ENCODE assay signal across 13 cellular contexts in the genomic region with DNA sequence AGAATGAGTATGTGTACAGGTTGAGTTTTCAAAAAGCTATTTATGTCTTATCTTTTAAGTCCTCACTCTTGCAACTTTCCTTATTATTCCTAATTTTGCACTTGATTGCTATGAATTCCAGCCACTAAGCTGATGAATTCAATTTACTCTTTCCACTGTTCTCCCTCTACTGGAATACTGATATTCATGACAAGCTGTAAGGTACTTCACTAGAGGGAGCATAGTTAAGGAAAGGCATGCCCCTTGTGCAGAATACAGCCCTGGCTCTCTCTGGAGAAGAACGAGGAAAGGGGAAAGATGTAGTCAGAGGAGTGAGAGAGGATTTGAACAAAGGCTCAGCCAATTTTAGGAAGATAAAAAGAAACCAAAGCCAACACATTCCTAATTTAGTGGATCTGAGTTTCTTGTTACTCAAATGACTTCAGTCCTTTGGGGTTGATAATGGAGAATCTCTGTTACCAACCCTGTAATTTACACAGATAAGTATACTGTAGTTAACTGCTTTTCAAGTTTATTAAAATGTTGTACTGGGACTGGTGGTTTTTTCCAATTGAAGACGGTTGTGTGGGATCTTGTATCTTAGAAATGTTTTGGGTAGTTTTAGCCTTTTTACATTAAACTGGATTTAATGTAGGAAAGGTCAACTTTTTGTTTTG. TPM values are rescaled to one million over a fixed set of nuclear protein-coding genes. Genes with fewer than 3 reads are reported as not detected.
A peak's percentile ranks its signal among the peaks of the same experiment; 100 is the strongest.
DNase-seq lines count a peak whose midpoint lies in the region; ATAC-seq and TF ChIP-seq lines count a peak whose summit lies in the region.
"Had no signal": no experiment of that assay in that cellular context is flagged by ENCODE, and none has a peak within 500 bp of the region (broad histone marks: within the 10 kb centered on the region; RNA-seq: fewer than 3 reads in every experiment).

No MANE protein-coding gene starts in this region.

- H3K27me3 ChIP-seq in BE2C: no peaks in the 10 kb centered on the region

- in situ Hi-C loops in astrocyte of the spinal cord (cut with HindIII; ENCODE audit: low sequenced_read_pairs): no loop called here
- in situ Hi-C loops in G401 (cut with HindIII; ENCODE audit: low sequenced_read_pairs): no loop called here

- no peak overlapping the region for H3K4me3 Mint-ChIP-seq in memory B cell
- H3K4me3 Mint-ChIP-seq in activated T-helper 2 cell treated with anti-CD3 and anti-CD28 coated beads, Interferon-gamma antibody, Interleukin-2, Interleukin-4, amounts not matched to agents 10 μg/mL and 5 μg/mL and 100 μg/mL, durations not matched to agents 14 hours and 24 hours and 36 hours (ENCODE audit: low read depth): no peak overlapping the region

- intact Hi-C loops in activated T-helper 2 cell treated with anti-CD3 and anti-CD28 coated beads, Interferon-gamma antibody, Interleukin-2, Interleukin-4, amounts not matched to agents 10 μg/mL and 5 μg/mL and 100 μg/mL, durations not matched to agents 14 hours and 24 hours and 36 hours (cut with micrococcal nuclease): no loop called here

- peaks cover 8% of the 10 kb centered on the region for H3K36me3 Mint-ChIP-seq in memory B cell
- peaks cover 19% of the 10 kb centered on the region for H3K36me3 Mint-ChIP-seq in activated T-helper 2 cell treated with anti-CD3 and anti-CD28 coated beads, Interferon-gamma antibody, Interleukin-2, Interleukin-4, amounts not matched to agents 10 μg/mL and 5 μg/mL and 100 μg/mL, durations not matched to agents 14 hours and 24 hours and 36 hours (ENCODE audit: low read depth)

- H3K9me3 Mint-ChIP-seq in memory B cell: no peaks in the 10 kb centered on the region
- H3K9me3 Mint-ChIP-seq in activated T-helper 2 cell treated with anti-CD3 and anti-CD28 coated beads, Interferon-gamma antibody, Interleukin-2, Interleukin-4, amounts not matched to agents 10 μg/mL and 5 μg/mL and 100 μg/mL, durations not matched to agents 14 hours and 24 hours and 36 hours: no peaks in the 10 kb centered on the region

- H3K27ac ChIP-seq in HEK293 (ENCODE audit: extremely low read depth, low read depth, low read length): no peak overlapping the region
- H3K27ac ChIP-seq: epithelial cell of prostate had no signal

- H3K27me3 Mint-ChIP-seq in memory B cell: no peaks in the 10 kb centered on the region
- H3K27me3 Mint-ChIP-seq in activated T-helper 2 cell treated with anti-CD3 and anti-CD28 coated beads, Interferon-gamma antibody, Interleukin-2, Interleukin-4, amounts not matched to agents 10 μg/mL and 5 μg/mL and 100 μg/mL, durations not matched to agents 14 hours and 24 hours and 36 hours (ENCODE audit: low read depth): no peaks in the 10 kb centered on the region

- H3K4me1 Mint-ChIP-seq in memory B cell: peaks cover 16% of the 10 kb centered on the region
- H3K4me1 Mint-ChIP-seq in activated T-helper 2 cell treated with anti-CD3 and anti-CD28 coated beads, Interferon-gamma antibody, Interleukin-2, Interleukin-4, amounts not matched to agents 10 μg/mL and 5 μg/mL and 100 μg/mL, durations not matched to agents 14 hours and 24 hours and 36 hours (ENCODE audit: low read depth): peaks cover 23% of the 10 kb centered on the region

- CTCF ChIA-PET in HEK293 (lab: Yijun Ruan, JAX): interaction anchor here (1.4 kb wide), 1 partner anchor 85 kb away, joined by 4 read pairs; no protein-coding TSS in a partner anchor

- peak overlapping the region; percentile 79 for H3K27ac Mint-ChIP-seq in memory B cell
- H3K27ac Mint-ChIP-seq in activated T-helper 2 cell treated with anti-CD3 and anti-CD28 coated beads, Interferon-gamma antibody, Interleukin-2, Interleukin-4, amounts not matched to agents 10 μg/mL and 5 μg/mL and 100 μg/mL, durations not matched to agents 14 hours and 24 hours and 36 hours: no peak overlapping the region

- H3K9me3 ChIP-seq in BE2C (no peaks in the 10 kb centered on the region), HEK293 (ENCODE audit: control insufficient read depth, insufficient read depth, low read depth, low read length) (no peaks in the 10 kb centered on the region)

- TF ChIP-seq CTCF in BE2C (IDR thresholded peaks at IDR 0.05; ENCODE audit: low read depth, low read length) (peak; percentile 49), HEK293 (tag by site-specific recombination; IDR thresholded peaks at IDR 0.05) (peak; percentile 73), astrocyte of the spinal cord (IDR thresholded peaks at IDR 0.05; ENCODE audit: low read depth, low read length) (peak; percentile 44)

- ATAC-seq in memory B cell (ENCODE audit: low read depth) (no peak), GM21381 (IDR thresholded peaks at IDR 0.05; ENCODE audit: unreplicated experiment) (no peak)

- H3K4me3 ChIP-seq in BE2C (ENCODE audit: low read depth, low read length) (no peak overlapping the region), HEK293 (ENCODE audit: low read depth, low read length) (no peak overlapping the region), astrocyte of the spinal cord (ENCODE audit: low read depth, low read length) (no peak overlapping the region)

- POLR2A ChIA-PET in HEK293 (lab: Yijun Ruan, JAX): interaction anchor here (0.9 kb wide), 1 partner anchor 44 kb away, joined by 3 read pairs; a partner anchor contains a TSS

- H3K4me1 ChIP-seq in BE2C: peaks cover 4% of the 10 kb centered on the region; the same call in 1 of the 2 replicates
- H3K4me1 ChIP-seq in HEK293 (ENCODE audit: control insufficient read depth, insufficient read depth, low read length): no peaks in the 10 kb centered on the region; the same call in 1 of the 2 replicates

- DNase-seq in BE2C (no peak), astrocyte of the spinal cord (ENCODE audit: low read depth, low spot score) (peak; percentile 33), memory B cell (ENCODE audit: low spot score in 2 of 2) (no peak), G401 (ENCODE audit: low spot score) (no peak)
- DNase-seq in activated CD4-positive, alpha-beta T cell treated with anti-CD3 and anti-CD28 coated beads, Interleukin-2, amount 50 U/mL, for 1 hour: no peak
- DNase-seq in activated T-helper 2 cell treated with anti-CD3 and anti-CD28 coated beads, Interferon-gamma antibody, Interleukin-2, Interleukin-4, amounts not matched to agents 10 μg/mL and 5 μg/mL and 100 μg/mL, durations not matched to agents 14 hours and 24 hours and 36 hours (ENCODE audit: low spot score): no peak
- DNase-seq: activated naive CD4-positive, alpha-beta T cell treated with Interleukin-2 at 50 U/mL for 16 hours had no signal

- H3K36me3 ChIP-seq in BE2C (no peaks in the 10 kb centered on the region), HEK293 (ENCODE audit: control insufficient read depth in 2 of 2, insufficient read depth in 1 of 2, low read length in 2 of 2) (no peaks in the 10 kb centered on the region)

TF ChIP-seq in HEK293, 187 proteins besides CTCF, POLR2A, EP300 and RAD21:
- TF ChIP-seq ZNF600 (tag by site-specific recombination; IDR thresholded peaks at IDR 0.05) (no peak), SP7 (tag by site-specific recombination; IDR thresholded peaks at IDR 0.05) (peak; percentile 93)
- TF ChIP-seq, protein P1, sequence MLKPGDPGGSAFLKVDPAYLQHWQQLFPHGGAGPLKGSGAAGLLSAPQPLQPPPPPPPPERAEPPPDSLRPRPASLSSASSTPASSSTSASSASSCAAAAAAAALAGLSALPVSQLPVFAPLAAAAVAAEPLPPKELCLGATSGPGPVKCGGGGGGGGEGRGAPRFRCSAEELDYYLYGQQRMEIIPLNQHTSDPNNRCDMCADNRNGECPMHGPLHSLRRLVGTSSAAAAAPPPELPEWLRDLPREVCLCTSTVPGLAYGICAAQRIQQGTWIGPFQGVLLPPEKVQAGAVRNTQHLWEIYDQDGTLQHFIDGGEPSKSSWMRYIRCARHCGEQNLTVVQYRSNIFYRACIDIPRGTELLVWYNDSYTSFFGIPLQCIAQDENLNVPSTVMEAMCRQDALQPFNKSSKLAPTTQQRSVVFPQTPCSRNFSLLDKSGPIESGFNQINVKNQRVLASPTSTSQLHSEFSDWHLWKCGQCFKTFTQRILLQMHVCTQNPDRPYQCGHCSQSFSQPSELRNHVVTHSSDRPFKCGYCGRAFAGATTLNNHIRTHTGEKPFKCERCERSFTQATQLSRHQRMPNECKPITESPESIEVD (tag by site-specific recombination; IDR thresholded peaks at IDR 0.05): peak; percentile 46

RNA-seq across cellular contexts. Expression of a gene that starts 4.0 kb away (rescaled TPM):
- not detected for polyA plus RNA-seq in BE2C (2012; ENCODE audit: insufficient read depth, insufficient read length, low read depth)
- not detected in 2 replicates for total RNA-seq in G401 (2014; rRNA removed; shearing (Covaris generic))
- total RNA-seq in activated T-helper 2 cell treated with anti-CD3 and anti-CD28 coated beads, Interferon-gamma antibody, Interleukin-2, Interleukin-4, amounts not matched to agents 10 μg/mL and 5 μg/mL and 100 μg/mL, durations not matched to agents 14 hours and 24 hours and 36 hours: 1.8 TPM in 1 of 2 replicates, not detected in the other
- total RNA-seq: mesenteric fat pad, NCI-H460, subcutaneous adipose tissue had no signal

RNA-seq across cellular contexts. Expression of a gene that starts 44.5 kb away (rescaled TPM):
- polyA plus RNA-seq in BE2C (2012; ENCODE audit: insufficient read depth, insufficient read length, low read depth): 8.7 TPM
- total RNA-seq in G401 (2014; rRNA removed; shearing (Covaris generic)): 5.0 and 5.8 TPM in 2 replicates
- 42.8 and 44.0 TPM in 2 replicates for total RNA-seq in activated T-helper 2 cell treated with anti-CD3 and anti-CD28 coated beads, Interferon-gamma antibody, Interleukin-2, Interleukin-4, amounts not matched to agents 10 μg/mL and 5 μg/mL and 100 μg/mL, durations not matched to agents 14 hours and 24 hours and 36 hours

RNA-seq across cellular contexts. Expression of a gene that starts 44.6 kb away (rescaled TPM):
- polyA plus RNA-seq in BE2C (2012; ENCODE audit: insufficient read depth, insufficient read length, low read depth): 57.7 TPM
- total RNA-seq in G401 (2014; rRNA removed; shearing (Covaris generic)): 76.3 and 127 TPM in 2 replicates
- 103 and 107 TPM in 2 replicates for total RNA-seq in activated T-helper 2 cell treated with anti-CD3 and anti-CD28 coated beads, Interferon-gamma antibody, Interleukin-2, Interleukin-4, amounts not matched to agents 10 μg/mL and 5 μg/mL and 100 μg/mL, durations not matched to agents 14 hours and 24 hours and 36 hours
